In the genomic region with DNA sequence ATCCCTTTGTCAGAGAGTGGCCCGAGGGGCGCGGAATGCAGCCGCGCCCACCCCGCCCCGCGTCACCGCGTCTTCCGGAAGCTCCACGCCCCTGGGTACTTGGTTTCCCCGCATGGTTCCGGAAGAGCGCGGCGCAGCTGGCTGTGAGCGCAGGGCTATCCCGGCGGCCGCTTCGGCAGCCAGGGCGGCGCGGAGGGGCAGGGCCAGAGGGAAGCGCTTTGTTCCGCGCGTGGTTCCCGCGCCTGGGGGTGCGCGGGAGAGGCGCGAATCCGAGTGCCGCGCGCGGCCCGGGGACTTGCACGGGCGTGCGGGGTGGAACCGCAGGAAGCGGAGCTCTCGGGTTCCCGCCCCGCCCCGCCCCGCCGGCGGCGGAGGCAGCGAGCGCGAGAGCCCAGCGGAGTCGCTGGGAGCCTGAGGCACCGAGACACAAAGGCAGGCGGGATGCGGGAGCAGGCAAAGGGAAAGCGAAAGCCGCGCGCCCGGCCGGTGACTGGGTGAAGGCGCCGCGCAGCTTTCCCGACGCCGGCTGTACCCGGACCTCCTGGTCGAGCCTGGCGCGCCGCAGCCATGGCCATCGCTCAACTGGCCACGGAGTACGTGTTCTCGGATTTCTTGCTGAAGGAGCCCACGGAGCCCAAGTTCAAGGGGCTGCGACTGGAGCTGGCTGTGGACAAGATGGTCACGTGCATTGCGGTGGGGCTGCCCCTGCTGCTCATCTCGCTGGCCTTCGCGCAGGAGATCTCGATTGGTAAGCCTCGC, we compare ENCODE assay signal across 1 cellular context.
TF ChIP-seq lines count a peak whose summit lies in the region.

TSS of gene PANX1 (plus strand) at position 96 of the 759 bp plus-strand sequence. CDS start at position 568, 472 bp downstream.

TF ChIP-seq in HepG2, 621 proteins besides CTCF, POLR2A, EP300 and RAD21 (continued from another document):
- TF ChIP-seq, protein P1, sequence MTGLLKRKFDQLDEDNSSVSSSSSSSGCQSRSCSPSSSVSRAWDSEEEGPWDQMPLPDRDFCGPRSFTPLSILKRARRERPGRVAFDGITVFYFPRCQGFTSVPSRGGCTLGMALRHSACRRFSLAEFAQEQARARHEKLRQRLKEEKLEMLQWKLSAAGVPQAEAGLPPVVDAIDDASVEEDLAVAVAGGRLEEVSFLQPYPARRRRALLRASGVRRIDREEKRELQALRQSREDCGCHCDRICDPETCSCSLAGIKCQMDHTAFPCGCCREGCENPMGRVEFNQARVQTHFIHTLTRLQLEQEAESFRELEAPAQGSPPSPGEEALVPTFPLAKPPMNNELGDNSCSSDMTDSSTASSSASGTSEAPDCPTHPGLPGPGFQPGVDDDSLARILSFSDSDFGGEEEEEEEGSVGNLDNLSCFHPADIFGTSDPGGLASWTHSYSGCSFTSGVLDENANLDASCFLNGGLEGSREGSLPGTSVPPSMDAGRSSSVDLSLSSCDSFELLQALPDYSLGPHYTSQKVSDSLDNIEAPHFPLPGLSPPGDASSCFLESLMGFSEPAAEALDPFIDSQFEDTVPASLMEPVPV (CRISPR knock-in tag; IDR thresholded peaks at IDR 0.05), result peak; percentile 84; the same call in 1 of the 2 replicates
- TF ChIP-seq TBL1XR1 (IDR thresholded peaks at IDR 0.05; ENCODE audit: borderline replicate concordance, low read length, partially characterized antibody), result no peak
- no peak for TF ChIP-seq BCL6 (CRISPR knock-in tag; IDR thresholded peaks at IDR 0.05)
- no peak for TF ChIP-seq ZNF784 (CRISPR knock-in tag; IDR thresholded peaks at IDR 0.05; ENCODE audit: borderline replicate concordance)
- TF ChIP-seq ZNF382 (CRISPR knock-in tag; IDR thresholded peaks at IDR 0.05; ENCODE audit: borderline replicate concordance), result no peak
- TF ChIP-seq HDAC6 (IDR thresholded peaks at IDR 0.05; ENCODE audit: low read depth, low read length), result no peak
- peak; percentile 76; the same call in 1 of the 2 replicates for TF ChIP-seq KDM2A (CRISPR knock-in tag; IDR thresholded peaks at IDR 0.05; ENCODE audit: borderline replicate concordance, low read depth)
- peak; percentile 88 for TF ChIP-seq UBTF (CRISPR knock-in tag; IDR thresholded peaks at IDR 0.05)
- TF ChIP-seq ZNF280B (CRISPR knock-in tag; IDR thresholded peaks at IDR 0.05; ENCODE audit: borderline replicate concordance), result 0 out of 2 replicates have a peak, but pooled peaks have one; percentile 62
- TF ChIP-seq NR2C2 (CRISPR knock-in tag; IDR thresholded peaks at IDR 0.05; ENCODE audit: borderline replicate concordance), result 0 out of 2 replicates have a peak, but pooled peaks have one; percentile 18
- 0 out of 2 replicates have a peak, but pooled peaks have one; percentile 62 for TF ChIP-seq EEA1 (CRISPR knock-in tag; IDR thresholded peaks at IDR 0.05; ENCODE audit: borderline replicate concordance)
- 0 out of 2 replicates have a peak, but pooled peaks have one; percentile 43 for TF ChIP-seq GMEB2 (CRISPR knock-in tag; IDR thresholded peaks at IDR 0.05; ENCODE audit: low read depth)
- peak; percentile 46; the same call in 1 of the 2 replicates for TF ChIP-seq CREB1 (IDR thresholded peaks at IDR 0.05)
- peak; percentile 68; the same call in 1 of the 2 replicates for TF ChIP-seq CREB1 (CRISPR knock-in tag; IDR thresholded peaks at IDR 0.05)
- peak; percentile 52 for TF ChIP-seq ZNF670 (CRISPR knock-in tag; IDR thresholded peaks at IDR 0.05; ENCODE audit: borderline replicate concordance)
- no peak for TF ChIP-seq JARID2 (CRISPR knock-in tag; IDR thresholded peaks at IDR 0.05; ENCODE audit: insufficient replicate concordance)
- no peak for TF ChIP-seq ZNF296 (CRISPR knock-in tag; conservative IDR thresholded peaks at IDR 0.05)
- TF ChIP-seq, protein P2, sequence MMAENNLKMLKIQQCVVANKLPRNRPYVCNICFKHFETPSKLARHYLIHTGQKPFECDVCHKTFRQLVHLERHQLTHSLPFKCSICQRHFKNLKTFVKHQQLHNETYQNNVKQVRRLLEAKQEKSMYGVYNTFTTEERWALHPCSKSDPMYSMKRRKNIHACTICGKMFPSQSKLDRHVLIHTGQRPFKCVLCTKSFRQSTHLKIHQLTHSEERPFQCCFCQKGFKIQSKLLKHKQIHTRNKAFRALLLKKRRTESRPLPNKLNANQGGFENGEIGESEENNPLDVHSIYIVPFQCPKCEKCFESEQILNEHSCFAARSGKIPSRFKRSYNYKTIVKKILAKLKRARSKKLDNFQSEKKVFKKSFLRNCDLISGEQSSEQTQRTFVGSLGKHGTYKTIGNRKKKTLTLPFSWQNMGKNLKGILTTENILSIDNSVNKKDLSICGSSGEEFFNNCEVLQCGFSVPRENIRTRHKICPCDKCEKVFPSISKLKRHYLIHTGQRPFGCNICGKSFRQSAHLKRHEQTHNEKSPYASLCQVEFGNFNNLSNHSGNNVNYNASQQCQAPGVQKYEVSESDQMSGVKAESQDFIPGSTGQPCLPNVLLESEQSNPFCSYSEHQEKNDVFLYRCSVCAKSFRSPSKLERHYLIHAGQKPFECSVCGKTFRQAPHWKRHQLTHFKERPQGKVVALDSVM (CRISPR knock-in tag; IDR thresholded peaks at IDR 0.05), result no peak
